ENCODE assay signal across 16 cellular contexts in the genomic region with DNA sequence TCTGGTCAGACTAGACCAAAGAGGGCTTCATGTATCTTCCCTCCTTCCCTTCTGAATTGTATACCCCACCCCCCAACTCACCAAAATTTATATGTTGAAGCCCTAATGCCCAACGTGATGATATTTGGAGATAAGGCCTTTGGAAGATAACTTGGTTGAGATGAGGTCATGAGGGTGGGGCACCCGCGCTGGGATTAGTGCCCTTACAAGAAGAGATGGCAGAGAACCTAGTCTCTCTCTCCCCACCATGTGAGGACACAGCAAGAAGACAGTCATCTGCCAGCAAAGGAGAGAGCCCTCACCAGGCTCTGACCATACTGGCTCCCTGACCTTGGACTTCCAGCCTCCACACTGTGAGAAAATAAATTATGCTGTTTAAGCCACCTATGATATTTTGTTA. TPM values are rescaled to one million over a fixed set of nuclear protein-coding genes. Genes with fewer than 3 reads are reported as not detected.
DNase-seq lines count a peak whose midpoint lies in the region; ATAC-seq, FAIRE-seq and TF ChIP-seq lines count a peak whose summit lies in the region.
"Had no signal": no experiment of that assay in that cellular context is flagged by ENCODE, and none has a peak within 500 bp of the region (broad histone marks: within the 10 kb centered on the region; RNA-seq: fewer than 3 reads in every experiment).

No MANE protein-coding gene starts in this region.

- no peaks in the 10 kb centered on the region for H3K27me3 Mint-ChIP-seq in naive thymus-derived CD8-positive, alpha-beta T cell
- H3K27me3 Mint-ChIP-seq: B cell; CD4-positive, alpha-beta memory T cell had no signal

- peaks cover 69% of the 10 kb centered on the region for H3K79me2 ChIP-seq in K562 (ENCODE audit: control insufficient read depth, insufficient read depth, low read length)
- no peaks in the 10 kb centered on the region for H3K79me2 ChIP-seq in hepatocyte

- 46% methylated on average over 3 of the region's 3 CpGs for WGBS in K562 (ENCODE audit: insufficient coverage, low coverage, missing lambda C conversion rate)
- WGBS in hepatocyte (ENCODE audit: low lambda C conversion rate, missing lambda C conversion rate): 91% methylated on average over 3 of the region's 3 CpGs

- peaks cover 0 to 9% (median 2%) of the 10 kb centered on the region in 4 donors for H3K4me1 Mint-ChIP-seq in naive thymus-derived CD8-positive, alpha-beta T cell
- H3K4me1 Mint-ChIP-seq: B cell, H9 had no signal

- no peak for TF ChIP-seq RAD21 in K562 (CRISPR knock-in tag; conservative IDR thresholded peaks at IDR 0.05 in 1 of 2, IDR thresholded peaks at IDR 0.05 in 1 of 2)

- H3K4me1 ChIP-seq in K562 (replicated peaks in 1 of 2; ENCODE audit: control insufficient read depth in 2 of 2, insufficient read depth in 2 of 2, low read length in 2 of 2): peaks cover 54 to 55% of the 10 kb centered on the region in 2 experiments
- H3K4me1 ChIP-seq in hepatocyte (ENCODE audit: insufficient read depth): no peaks in the 10 kb centered on the region

- H3K36me3 ChIP-seq in K562 (ENCODE audit: control insufficient read depth, insufficient read depth, low read length): peaks cover 67% of the 10 kb centered on the region
- no peaks in the 10 kb centered on the region for H3K36me3 ChIP-seq in hepatocyte (replicated peaks; ENCODE audit: insufficient read depth, low read depth)

- TF ChIP-seq CTCF in K562 (IDR thresholded peaks at IDR 0.05 in 2 of 3, conservative IDR thresholded peaks at IDR 0.05 in 1 of 3; ENCODE audit: insufficient read depth in 2 of 3, low read depth in 1 of 3, low read length in 3 of 3): no peak
- TF ChIP-seq CTCF in hepatocyte (IDR thresholded peaks at IDR 0.05; ENCODE audit: poor library complexity): no peak

- no peaks in the 10 kb centered on the region for H3K27me3 ChIP-seq in K562 (ENCODE audit: control insufficient read depth in 2 of 2, insufficient read depth in 2 of 2, low read length in 2 of 2)
- no peaks in the 10 kb centered on the region for H3K27me3 ChIP-seq in hepatocyte

- ATAC-seq in K562 (no peak), sciatic nerve (no peak), GM18517 (IDR thresholded peaks at IDR 0.05; ENCODE audit: unreplicated experiment) (no peak), HG03139 (IDR thresholded peaks at IDR 0.05; ENCODE audit: unreplicated experiment) (no peak)
- ATAC-seq in naive thymus-derived CD8-positive, alpha-beta T cell: no peak
- ATAC-seq: GM12878 had no signal

- TF ChIP-seq EP300 in K562 (IDR thresholded peaks at IDR 0.05; ENCODE audit: low read length): no peak

- peaks cover 0 to 47% (median 37%) of the 10 kb centered on the region in 3 donors for H3K36me3 Mint-ChIP-seq in naive thymus-derived CD8-positive, alpha-beta T cell

- H3K4me3 Mint-ChIP-seq in naive thymus-derived CD8-positive, alpha-beta T cell: no peak overlapping the region
- H3K4me3 Mint-ChIP-seq: B cell; CD4-positive, alpha-beta memory T cell; H9 had no signal

- TF ChIP-seq POLR2A in K562 (conservative IDR thresholded peaks at IDR 0.05): no peak

- H2AFZ ChIP-seq in K562 (ENCODE audit: low read depth, low read length) (no peak overlapping the region), hepatocyte (no peak overlapping the region)

- in situ Hi-C loops in K562 (cut with MboI): no loop called here

- peaks cover 10% of the 10 kb centered on the region for H3K9me1 ChIP-seq in K562 (ENCODE audit: control insufficient read depth, insufficient read depth, low read length)

- peak overlapping the region; percentile 6 to 96; a peak in 2 of 4 replicates for H3K9ac ChIP-seq in K562 (ENCODE audit: insufficient read depth in 1 of 2, low read depth in 2 of 2, low read length in 2 of 2)

- H3K4me2 ChIP-seq in K562 (ENCODE audit: insufficient read depth, low read length) (peak overlapping the region; percentile 95), hepatocyte (no peak overlapping the region)

- no peak overlapping the region for H3K27ac Mint-ChIP-seq in naive thymus-derived CD8-positive, alpha-beta T cell
- H3K27ac Mint-ChIP-seq: B cell had no signal

- no TSS peak for BruUV-seq in K562 (replicated peaks; lab: Mats Ljungman, UMichigan)

- no peak for FAIRE-seq in K562 (lab: Jason Lieb, UNC)
- FAIRE-seq: A204.1, GM12878 had no signal

- H4K20me1 ChIP-seq in K562 (replicated peaks; ENCODE audit: control insufficient read depth, insufficient read depth, low read length) (peaks cover 3% of the 10 kb centered on the region; the same call in 1 of the 2 replicates), hepatocyte (ENCODE audit: insufficient read depth, poor library complexity, severe bottlenecking) (no peaks in the 10 kb centered on the region)

- POLR2A ChIA-PET in K562 (lab: Yijun Ruan, JAX): interaction anchor here (0.6 to 1.2 kb wide), 3 partner anchors 9 to 401 kb away, joined by 3 read pairs; no protein-coding TSS in a partner anchor
- POLR2A ChIA-PET in naive thymus-derived CD8-positive, alpha-beta T cell (lab: Charles Lee): no interaction called here

- intact Hi-C loops in K562 (cut with micrococcal nuclease): no loop called here
- intact Hi-C loops in sciatic nerve (cut with DNase I): no loop called here

- H3K4me3 ChIP-seq in K562 (no peak overlapping the region), hepatocyte (no peak overlapping the region)
- H3K4me3 ChIP-seq: GM12878 had no signal

- DNase-seq in K562 (ENCODE audit: extremely low read depth in 1 of 4, low spot score in 3 of 4) (no peak), hepatocyte (ENCODE audit: low spot score) (no peak), sciatic nerve (ENCODE audit: low spot score) (peak; percentile 19), iPS-NIHi11 (ENCODE audit: low spot score) (no peak)
- no peak for DNase-seq in naive thymus-derived CD8-positive, alpha-beta T cell
- DNase-seq: C1 segment of cervical spinal cord; CD4-positive, alpha-beta memory T cell; DMS79; GOT3; H9 had no signal

- H3K9me2 ChIP-seq in hepatocyte (replicated peaks; ENCODE audit: insufficient read depth): no peaks in the 10 kb centered on the region

- no peaks in the 10 kb centered on the region for H3K9me3 ChIP-seq in K562 (replicated peaks; ENCODE audit: control insufficient read depth, insufficient read depth, low read depth, low read length)
- H3K9me3 ChIP-seq in hepatocyte (ENCODE audit: low read depth): no peaks in the 10 kb centered on the region

- peaks cover 0 to 9% (median 0%) of the 10 kb centered on the region in 9 donors for H3K9me3 Mint-ChIP-seq in naive thymus-derived CD8-positive, alpha-beta T cell
- H3K9me3 Mint-ChIP-seq: H9 had no signal

- H3K27ac ChIP-seq in K562 (ENCODE audit: extremely low read depth, low read depth, low read length) (peak overlapping the region; percentile 11; the same call in 1 of the 3 replicates), hepatocyte (peak overlapping the region; percentile 61)

- CTCF ChIA-PET in K562 (lab: Yijun Ruan, JAX; ENCODE audit: low intra/inter-chr PET ratio): no interaction called here

RNA-seq across cellular contexts. Expression of gene PLCD1, which starts 13.5 kb away (rescaled TPM):
- 283 and 655 TPM in 2 replicates for total RNA-seq in K562 (2011; cell fraction: chromatin; rRNA removed; ENCODE audit: low replicate concordance)
- total RNA-seq in K562 (2011; cell fraction: nucleolus; rRNA removed): 463 and 540 TPM in 2 replicates
- total RNA-seq in K562 (2011; cell fraction: nucleoplasm; rRNA removed): 244 and 351 TPM in 2 replicates
- total RNA-seq in K562 (2014; rRNA removed): 152 and 190 TPM in 2 replicates
- 60.7 and 88.3 TPM in 2 replicates for total RNA-seq in K562 (2014; rRNA removed; fragmentation: Illumina TruSeq; extraction: Trizol)
- 47.5 and 50.1 TPM in 2 replicates for total RNA-seq in K562 (2015; rRNA removed; fragmentation: Illumina TruSeq; extraction: Trizol)
- total RNA-seq in K562 (2021): 149 and 161 TPM in 2 replicates
- polyA plus RNA-seq in K562 (2011; rRNA removed): 209 and 284 TPM in 2 replicates
- polyA plus RNA-seq in K562 (2011; cell fraction: cytosol; rRNA removed): 214 and 249 TPM in 2 replicates
- 1,089 and 1,150 TPM in 2 replicates for polyA plus RNA-seq in K562 (2011; cell fraction: nucleus; rRNA removed)
- polyA plus RNA-seq in K562 (2012): 67.9 and 83.7 TPM in 2 replicates
- polyA plus RNA-seq in K562 (2014; fragmentation: Illumina TruSeq; extraction: Trizol): 135 and 145 TPM in 2 replicates
- polyA plus RNA-seq in K562 (2014; fragmentation: Nextera tagmentation; extraction: Ambion mirVana): 10 to 100 TPM in 1 of 2 experiments, 1 to 10 TPM in 1; 5.4 to 11.0 TPM
- polyA plus RNA-seq in K562 (2014; rRNA removed): 116 and 140 TPM in 2 replicates
- polyA minus RNA-seq in K562 (2011; rRNA and poly(A)+ RNA removed): 191 and 192 TPM in 2 replicates
- 144 and 183 TPM in 2 replicates for polyA minus RNA-seq in K562 (2011; cell fraction: cytosol; rRNA and poly(A)+ RNA removed)
- 158 and 240 TPM in 2 replicates for polyA minus RNA-seq in K562 (2011; cell fraction: nucleus; rRNA and poly(A)+ RNA removed)
- 17.1 and 22.6 TPM in 2 replicates for total RNA-seq in hepatocyte
- polyA plus RNA-seq in hepatocyte: 21.7 and 24.8 TPM in 2 replicates
- 40.7 TPM for total RNA-seq in sciatic nerve
- total RNA-seq in naive thymus-derived CD8-positive, alpha-beta T cell: 10 to 100 TPM; 39.3 to 42.7 TPM
- 10 to 100 TPM; 11.0 to 23.0 (median 15.6) TPM for polyA plus RNA-seq in naive thymus-derived CD8-positive, alpha-beta T cell

RNA-seq across cellular contexts. Expression of gene DLEC1, which starts 23.0 kb away (rescaled TPM):
- total RNA-seq in K562 (2011; cell fraction: chromatin; rRNA removed; ENCODE audit: low replicate concordance): 0.12 TPM in 1 of 2 replicates, not detected in the other
- not detected in 2 replicates for total RNA-seq in K562 (2011; cell fraction: nucleolus; rRNA removed)
- not detected in 2 replicates for total RNA-seq in K562 (2011; cell fraction: nucleoplasm; rRNA removed)
- not detected in 2 replicates for total RNA-seq in K562 (2014; rRNA removed)
- not detected in 2 replicates for total RNA-seq in K562 (2014; rRNA removed; fragmentation: Illumina TruSeq; extraction: Trizol)
- not detected in 2 replicates for total RNA-seq in K562 (2015; rRNA removed; fragmentation: Illumina TruSeq; extraction: Trizol)
- total RNA-seq in K562 (2021): 0.02 TPM in 1 of 2 replicates, not detected in the other
- not detected in 2 replicates for polyA plus RNA-seq in K562 (2011; rRNA removed)
- 0.01 TPM in 1 of 2 replicates, not detected in the other for polyA plus RNA-seq in K562 (2011; cell fraction: cytosol; rRNA removed)
- 0.06 and 0.18 TPM in 2 replicates for polyA plus RNA-seq in K562 (2011; cell fraction: nucleus; rRNA removed)
- 0.10 and 0.18 TPM in 2 replicates for polyA plus RNA-seq in K562 (2012)
- not detected in 2 replicates for polyA plus RNA-seq in K562 (2014; fragmentation: Illumina TruSeq; extraction: Trizol)
- polyA plus RNA-seq in K562 (2014; fragmentation: Nextera tagmentation; extraction: Ambion mirVana): under 1 TPM; 0.07 to 0.08 TPM
- polyA plus RNA-seq in K562 (2014; rRNA removed): not detected in 2 replicates
- polyA minus RNA-seq in K562 (2011; rRNA and poly(A)+ RNA removed): not detected in 2 replicates
- not detected in 2 replicates for polyA minus RNA-seq in K562 (2011; cell fraction: cytosol; rRNA and poly(A)+ RNA removed)
- not detected in 2 replicates for polyA minus RNA-seq in K562 (2011; cell fraction: nucleus; rRNA and poly(A)+ RNA removed)
- total RNA-seq in hepatocyte: 0.23 and 0.68 TPM in 2 replicates
- polyA plus RNA-seq in hepatocyte: 1.5 and 1.6 TPM in 2 replicates
- total RNA-seq in sciatic nerve: 4.8 TPM
- 1 to 10 TPM; 4.6 to 5.2 TPM for total RNA-seq in naive thymus-derived CD8-positive, alpha-beta T cell
- under 1 TPM; 0.31 to 0.37 (median 0.35) TPM for polyA plus RNA-seq in naive thymus-derived CD8-positive, alpha-beta T cell
- total RNA-seq: G401 had no signal

RNA-seq across cellular contexts. Expression of gene VILL, which starts 25.4 kb away (rescaled TPM):
- total RNA-seq in K562 (2011; cell fraction: chromatin; rRNA removed; ENCODE audit: low replicate concordance): 21.1 and 67.2 TPM in 2 replicates
- total RNA-seq in K562 (2011; cell fraction: nucleolus; rRNA removed): 38.7 and 48.8 TPM in 2 replicates
- 25.6 and 29.8 TPM in 2 replicates for total RNA-seq in K562 (2011; cell fraction: nucleoplasm; rRNA removed)
- total RNA-seq in K562 (2014; rRNA removed) (12.6 and 17.4 TPM in 2 replicates), K562 (2014; rRNA removed; fragmentation: Illumina TruSeq; extraction: Trizol) (3.3 and 4.3 TPM in 2 replicates), K562 (2015; rRNA removed; fragmentation: Illumina TruSeq; extraction: Trizol) (8.8 and 9.2 TPM in 2 replicates), K562 (2021) (12.4 and 13.4 TPM in 2 replicates), hepatocyte (47.0 and 47.4 TPM in 2 replicates), sciatic nerve (9.9 TPM)
- polyA plus RNA-seq in K562 (2011; rRNA removed) (7.7 and 10.6 TPM in 2 replicates), K562 (2014; fragmentation: Illumina TruSeq; extraction: Trizol) (8.7 and 9.8 TPM in 2 replicates), K562 (2014; fragmentation: Nextera tagmentation; extraction: Ambion mirVana) (under 1 TPM; 0.11 to 0.49 TPM), K562 (2014; rRNA removed) (16.0 and 18.1 TPM in 2 replicates), hepatocyte (39.3 and 39.7 TPM in 2 replicates)
- 9.8 and 17.0 TPM in 2 replicates for polyA plus RNA-seq in K562 (2011; cell fraction: cytosol; rRNA removed)
- polyA plus RNA-seq in K562 (2011; cell fraction: nucleus; rRNA removed): 51.3 and 85.1 TPM in 2 replicates
- 10.0 and 15.4 TPM in 2 replicates for polyA plus RNA-seq in K562 (2012)
- 10.8 and 11.9 TPM in 2 replicates for polyA minus RNA-seq in K562 (2011; rRNA and poly(A)+ RNA removed)
- polyA minus RNA-seq in K562 (2011; cell fraction: cytosol; rRNA and poly(A)+ RNA removed): 2.6 and 4.9 TPM in 2 replicates
- 32.0 and 33.5 TPM in 2 replicates for polyA minus RNA-seq in K562 (2011; cell fraction: nucleus; rRNA and poly(A)+ RNA removed)
- 10 to 100 TPM; 41.0 to 41.9 TPM for total RNA-seq in naive thymus-derived CD8-positive, alpha-beta T cell
- polyA plus RNA-seq in naive thymus-derived CD8-positive, alpha-beta T cell: 10 to 100 TPM; 12.3 to 21.6 (median 16.0) TPM
